25 cellular contexts compared by ENCODE assay signal in genomic region chr4:172489896-172490295, GRCh38.
DNase-seq lines count a peak whose midpoint lies in the region; ATAC-seq and TF ChIP-seq lines count a peak whose summit lies in the region.
"Had no signal": no experiment of that assay in that cellular context is flagged by ENCODE, and none has a peak within 500 bp of the region (broad histone marks: within the 10 kb centered on the region; RNA-seq: fewer than 3 reads in every experiment).

No MANE protein-coding gene starts in this region.

- H3K27me3 ChIP-seq in CD4-positive, alpha-beta memory T cell (ENCODE audit: insufficient read depth, low read length): no peaks in the 10 kb centered on the region
- H3K27me3 ChIP-seq: MG63 had no signal

- TF ChIP-seq CTCF in WTC11 (IDR thresholded peaks at IDR 0.05): no peak

- H3K36me3 ChIP-seq in CD4-positive, alpha-beta memory T cell (ENCODE audit: insufficient read depth, low read length): no peaks in the 10 kb centered on the region
- H3K36me3 ChIP-seq: MG63 had no signal

- H3K9me3 ChIP-seq in CD4-positive, alpha-beta memory T cell (ENCODE audit: control insufficient read depth in 1 of 2, low read length in 2 of 2): no peaks in the 10 kb centered on the region
- H3K9me3 ChIP-seq: Caco-2, MG63 had no signal

- POLR2A ChIA-PET in WTC11 (lab: Charles Lee): no interaction called here
- POLR2A ChIA-PET in CD4-positive, alpha-beta memory T cell (lab: Charles Lee; ENCODE audit: partially characterized antibody): no interaction called here

- peak; percentile 7 for DNase-seq in DMS79 treated with DMSO at 0.1 percent for 48 hours (lab: John Stamatoyannopoulos, UW)
- no peak for DNase-seq in DMS79 (lab: John Stamatoyannopoulos, UW)
- DNase-seq in NCI-H146 (lab: John Stamatoyannopoulos, UW): peak; percentile 88
- DNase-seq in NCI-H524 (lab: John Stamatoyannopoulos, UW): peak; percentile 18 to 39
- no peak for DNase-seq in WTC11 (ENCODE audit: low spot score)
- DNase-seq in T-helper 9 cell: no peak
- no peak for DNase-seq in CD4-positive, alpha-beta memory T cell
- DNase-seq: ACHN; Caco-2; CD4-positive, CD25-positive, alpha-beta regulatory T cell; GF-D8; HCEC 1CT; IMR-90; KG1; MG63; NCI-H1694; NCI-H2171; NCI-H226; NCI-H510A; PC-9; T-helper 1 cell had no signal

- CTCF ChIA-PET in WTC11 (lab: Charles Lee): no interaction called here
- CTCF ChIA-PET in CD4-positive, alpha-beta memory T cell (lab: Charles Lee; ENCODE audit: partially characterized antibody): no interaction called here

- intact Hi-C loops in CD4-positive, alpha-beta memory T cell (cut with micrococcal nuclease): no loop called here

- no peak overlapping the region for H3K27ac Mint-ChIP-seq in WTC11
- no peak overlapping the region for H3K27ac Mint-ChIP-seq in CD4-positive, alpha-beta memory T cell
- H3K27ac Mint-ChIP-seq: CD4-positive, CD25-positive, alpha-beta regulatory T cell; T-helper 2 cell treated with Interferon-gamma antibody and Interleukin-4, amounts not matched to agents 5 μg/mL and 100 μg/mL, for 36 hours had no signal

- H3K9me3 Mint-ChIP-seq in WTC11: no peaks in the 10 kb centered on the region
- H3K9me3 Mint-ChIP-seq in CD4-positive, alpha-beta memory T cell: peaks cover 0 to 3% (median 0%) of the 10 kb centered on the region in 8 donors
- H3K9me3 Mint-ChIP-seq: T-helper 2 cell treated with Interferon-gamma antibody and Interleukin-4, amounts not matched to agents 5 μg/mL and 100 μg/mL, for 36 hours had no signal

- no peaks in the 10 kb centered on the region for H3K4me1 ChIP-seq in CD4-positive, alpha-beta memory T cell (ENCODE audit: insufficient read depth, low read length)
- H3K4me1 ChIP-seq: Caco-2 had no signal

- H3K4me3 ChIP-seq in CD4-positive, alpha-beta memory T cell (ENCODE audit: low read length in 2 of 2): no peak overlapping the region
- H3K4me3 ChIP-seq: MG63, PC-9 had no signal

- no peak overlapping the region for H3K27ac ChIP-seq in CD4-positive, alpha-beta memory T cell (ENCODE audit: low read depth, low read length)
- H3K27ac ChIP-seq: 22Rv1, PC-9 had no signal

- H3K36me3 Mint-ChIP-seq in WTC11: no peaks in the 10 kb centered on the region
- H3K36me3 Mint-ChIP-seq in CD4-positive, alpha-beta memory T cell: no peaks in the 10 kb centered on the region
- H3K36me3 Mint-ChIP-seq: CD4-positive, CD25-positive, alpha-beta regulatory T cell had no signal

- peaks cover 16% of the 10 kb centered on the region for H3K4me1 Mint-ChIP-seq in WTC11
- no peaks in the 10 kb centered on the region for H3K4me1 Mint-ChIP-seq in CD4-positive, alpha-beta memory T cell
- H3K4me1 Mint-ChIP-seq: CD4-positive, CD25-positive, alpha-beta regulatory T cell had no signal

- H3K27me3 Mint-ChIP-seq in WTC11 (ENCODE audit: low read depth): no peaks in the 10 kb centered on the region
- H3K27me3 Mint-ChIP-seq in CD4-positive, alpha-beta memory T cell: no peaks in the 10 kb centered on the region
- H3K27me3 Mint-ChIP-seq: CD4-positive, CD25-positive, alpha-beta regulatory T cell had no signal

- H3K4me3 Mint-ChIP-seq in WTC11: no peak overlapping the region
- H3K4me3 Mint-ChIP-seq in CD4-positive, alpha-beta memory T cell: no peak overlapping the region
- H3K4me3 Mint-ChIP-seq: CD4-positive, CD25-positive, alpha-beta regulatory T cell; T-helper 2 cell treated with Interferon-gamma antibody and Interleukin-4, amounts not matched to agents 5 μg/mL and 100 μg/mL, for 36 hours had no signal

- ATAC-seq in WTC11 (peak; percentile 24; the same call in 1 of the 2 replicates), HG03196 (IDR thresholded peaks at IDR 0.05; ENCODE audit: unreplicated experiment) (no peak)
- ATAC-seq: Right ventricle myocardium inferior had no signal

TF ChIP-seq in WTC11, 78 proteins besides CTCF, POLR2A, EP300 and RAD21 (continues in another document):
- no peak for TF ChIP-seq CREB1 (CRISPR knock-in tag; IDR thresholded peaks at IDR 0.05)
- no peak for TF ChIP-seq GRHL2 (CRISPR knock-in tag; IDR thresholded peaks at IDR 0.05; ENCODE audit: insufficient replicate concordance, severe bottlenecking)
- no peak for TF ChIP-seq ATF3 (CRISPR knock-in tag; conservative IDR thresholded peaks at IDR 0.05)
- no peak for TF ChIP-seq AR (CRISPR knock-in tag; IDR thresholded peaks at IDR 0.05)
- TF ChIP-seq AFF4 (CRISPR knock-in tag; IDR thresholded peaks at IDR 0.05; ENCODE audit: borderline replicate concordance): no peak
- TF ChIP-seq TP53 (CRISPR knock-in tag; IDR thresholded peaks at IDR 0.05): no peak
- no peak for TF ChIP-seq NFATC4 (CRISPR knock-in tag; IDR thresholded peaks at IDR 0.05)
- no peak for TF ChIP-seq MXD4 (CRISPR knock-in tag; IDR thresholded peaks at IDR 0.05; ENCODE audit: borderline replicate concordance)
- no peak for TF ChIP-seq ZBTB21 (CRISPR knock-in tag; IDR thresholded peaks at IDR 0.05; ENCODE audit: borderline replicate concordance)
- TF ChIP-seq SMAD3 (CRISPR knock-in tag; IDR thresholded peaks at IDR 0.05; ENCODE audit: borderline replicate concordance): no peak
- TF ChIP-seq IRF1 (CRISPR knock-in tag; IDR thresholded peaks at IDR 0.05): no peak
- no peak for TF ChIP-seq ATF1 (CRISPR knock-in tag; IDR thresholded peaks at IDR 0.05)
- no peak for TF ChIP-seq ATF2 (CRISPR knock-in tag; IDR thresholded peaks at IDR 0.05; ENCODE audit: borderline replicate concordance, low read depth)
- no peak for TF ChIP-seq ZNF317 (CRISPR knock-in tag; IDR thresholded peaks at IDR 0.05; ENCODE audit: borderline replicate concordance, low read depth)

Comparison
In these comparisons a context has a peak if more than half of its experiments do, and no peak if none do; other contexts are left out.
1. DNase-seq: peak in DMS79 treated with DMSO at 0.1 percent for 48 hours (single experiment), NCI-H146 (single experiment) and NCI-H524 (2 of 2); none in DMS79 (single experiment), WTC11 (single experiment), T-helper 9 cell (single experiment) and CD4-positive, alpha-beta memory T cell (0 of 5).